ENCODE assay signal across 18 cellular contexts in the genomic region with DNA sequence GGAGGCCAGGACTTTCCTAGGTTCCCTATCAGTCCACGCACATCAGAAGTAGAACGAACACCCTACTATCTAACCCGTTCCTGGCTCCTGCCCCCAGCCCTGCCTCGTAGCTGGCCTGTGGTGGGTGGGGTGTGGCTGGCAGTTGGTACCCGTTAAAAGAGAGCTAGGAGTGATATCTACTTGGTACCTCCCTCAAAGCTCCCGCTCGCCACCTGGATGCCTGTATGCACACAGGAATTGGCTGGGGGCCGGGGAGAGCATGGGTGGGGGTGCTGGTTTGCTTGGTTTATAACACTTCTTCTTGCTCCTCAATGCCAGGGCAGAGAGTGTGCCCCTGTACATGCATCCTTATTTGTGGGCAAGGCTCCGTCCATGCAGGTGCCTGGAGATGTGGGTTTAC. TPM values are rescaled to one million over a fixed set of nuclear protein-coding genes. Genes with fewer than 3 reads are reported as not detected.
DNase-seq lines count a peak whose midpoint lies in the region; ATAC-seq and TF ChIP-seq lines count a peak whose summit lies in the region.
"Had no signal": no experiment of that assay in that cellular context is flagged by ENCODE, and none has a peak within 500 bp of the region (broad histone marks: within the 10 kb centered on the region; RNA-seq: fewer than 3 reads in every experiment).

No MANE protein-coding gene starts in this region.

- no peak for ATAC-seq in activated T-helper 17 cell treated with anti-CD3 and anti-CD28 coated beads, Interleukin-2, amount 50 U/mL, for 72 hours (replicated peaks)
- no peak for ATAC-seq in stimulated activated naive B cell treated with anti-CD40 and anti-IgM and Interleukin-4, amounts not matched to agents 10 μg/mL and 1 μg/mL and 100 μg/mL, for 72 hours (replicated peaks)

- H3K9me3 ChIP-seq in HUES6 (ENCODE audit: control insufficient read depth, insufficient read depth, low read depth, low read length) (no peaks in the 10 kb centered on the region), iPS-20b (ENCODE audit: insufficient read depth, low read depth, low read length) (no peaks in the 10 kb centered on the region)
- H3K9me3 ChIP-seq: tibial artery had no signal

- peaks cover 5% of the 10 kb centered on the region for H3K4me1 Mint-ChIP-seq in activated T-helper 17 cell treated with anti-CD3 and anti-CD28 coated beads, Interleukin-2, amount 50 U/mL, for 72 hours
- H3K4me1 Mint-ChIP-seq in progenitor cell of endocrine pancreas (ENCODE audit: low read depth) = peaks cover 36% of the 10 kb centered on the region
- H3K4me1 Mint-ChIP-seq in immature natural killer cell = peaks cover 12 to 13% of the 10 kb centered on the region in 2 donors
- H3K4me1 Mint-ChIP-seq in activated CD4-positive, alpha-beta memory T cell treated with anti-CD3 and anti-CD28 coated beads for 36 hours (ENCODE audit: low read depth) = peaks cover 9% of the 10 kb centered on the region
- peaks cover 12 to 18% of the 10 kb centered on the region in 2 donors for H3K4me1 Mint-ChIP-seq in stimulated activated naive B cell treated with anti-CD40 and anti-IgM and Interleukin-4, amounts not matched to agents 10 μg/mL and 1 μg/mL and 100 μg/mL, for 72 hours
- H3K4me1 Mint-ChIP-seq: activated CD4-positive, alpha-beta T cell treated with anti-CD3 and anti-CD28 coated beads, Interleukin-2, amount 10 ng/mL, durations not matched to agents 7 days and 5 days had no signal

- CTCF ChIA-PET in activated CD4-positive, alpha-beta memory T cell treated with anti-CD3 and anti-CD28 coated beads for 36 hours (lab: Charles Lee) = interaction anchor here (2.7 kb wide), 1 partner anchor 14 kb away, joined by 8 read pairs; a partner anchor contains a TSS

- no peaks in the 10 kb centered on the region for H3K36me3 Mint-ChIP-seq in activated T-helper 17 cell treated with anti-CD3 and anti-CD28 coated beads, Interleukin-2, amount 50 U/mL, for 72 hours (ENCODE audit: low read depth)
- H3K36me3 Mint-ChIP-seq in progenitor cell of endocrine pancreas (ENCODE audit: insufficient read depth) (no peaks in the 10 kb centered on the region), immature natural killer cell (no peaks in the 10 kb centered on the region)
- no peaks in the 10 kb centered on the region for H3K36me3 Mint-ChIP-seq in activated CD4-positive, alpha-beta memory T cell treated with anti-CD3 and anti-CD28 coated beads for 36 hours
- no peaks in the 10 kb centered on the region for H3K36me3 Mint-ChIP-seq in stimulated activated naive B cell treated with anti-CD40 and anti-IgM and Interleukin-4, amounts not matched to agents 10 μg/mL and 1 μg/mL and 100 μg/mL, for 72 hours

- peaks cover 15% of the 10 kb centered on the region for H3K4me1 ChIP-seq in HUES6 (ENCODE audit: control insufficient read depth, insufficient read depth, low read length)
- no peaks in the 10 kb centered on the region; the same call in 1 of the 2 replicates for H3K4me1 ChIP-seq in iPS-20b (ENCODE audit: insufficient read depth, low read length)
- H3K4me1 ChIP-seq: foreskin keratinocyte had no signal

- peaks cover 47% of the 10 kb centered on the region for H3K27me3 Mint-ChIP-seq in activated T-helper 17 cell treated with anti-CD3 and anti-CD28 coated beads, Interleukin-2, amount 50 U/mL, for 72 hours
- peaks cover 51% of the 10 kb centered on the region for H3K27me3 Mint-ChIP-seq in progenitor cell of endocrine pancreas
- peaks cover 16 to 29% (median 20%) of the 10 kb centered on the region in 3 donors for H3K27me3 Mint-ChIP-seq in immature natural killer cell (ENCODE audit: low read depth in 3 of 3)
- H3K27me3 Mint-ChIP-seq in activated CD4-positive, alpha-beta memory T cell treated with anti-CD3 and anti-CD28 coated beads for 36 hours = peaks cover 46% of the 10 kb centered on the region
- peaks cover 59 to 85% of the 10 kb centered on the region in 2 donors for H3K27me3 Mint-ChIP-seq in stimulated activated naive B cell treated with anti-CD40 and anti-IgM and Interleukin-4, amounts not matched to agents 10 μg/mL and 1 μg/mL and 100 μg/mL, for 72 hours

- H3K4me3 ChIP-seq in HUES6 (ENCODE audit: low read depth, low read length) (peak overlapping the region; percentile 58), iPS-20b (ENCODE audit: low read length) (peak overlapping the region; percentile 81)

- no peak for TF ChIP-seq CTCF in progenitor cell of endocrine pancreas (IDR thresholded peaks at IDR 0.05; ENCODE audit: unreplicated experiment)

- no peaks in the 10 kb centered on the region for H3K9me3 Mint-ChIP-seq in activated T-helper 17 cell treated with anti-CD3 and anti-CD28 coated beads, Interleukin-2, amount 50 U/mL, for 72 hours
- H3K9me3 Mint-ChIP-seq in progenitor cell of endocrine pancreas (ENCODE audit: low read depth) (no peaks in the 10 kb centered on the region), immature natural killer cell (no peaks in the 10 kb centered on the region)
- H3K9me3 Mint-ChIP-seq in activated CD4-positive, alpha-beta memory T cell treated with anti-CD3 and anti-CD28 coated beads for 36 hours = no peaks in the 10 kb centered on the region
- no peaks in the 10 kb centered on the region for H3K9me3 Mint-ChIP-seq in stimulated activated naive B cell treated with anti-CD40 and anti-IgM and Interleukin-4, amounts not matched to agents 10 μg/mL and 1 μg/mL and 100 μg/mL, for 72 hours
- H3K9me3 Mint-ChIP-seq: activated CD4-positive, alpha-beta T cell treated with anti-CD3 and anti-CD28 coated beads, Interleukin-2, amount 10 ng/mL, durations not matched to agents 7 days and 5 days; activated naive CD8-positive, alpha-beta T cell treated with anti-CD3 and anti-CD28 coated beads, Interleukin-2, amount 50 U/mL, for 24 hours had no signal

- no peak for DNase-seq in progenitor cell of endocrine pancreas (ENCODE audit: low spot score, unreplicated experiment)
- DNase-seq in immature natural killer cell = no peak
- no peak for DNase-seq in activated CD4-positive, alpha-beta memory T cell treated with anti-CD3 and anti-CD28 coated beads for 36 hours
- no peak for DNase-seq in stimulated activated naive B cell treated with anti-CD40 and anti-IgM and Interleukin-4, amounts not matched to agents 10 μg/mL and 1 μg/mL and 100 μg/mL, for 72 hours
- no peak for DNase-seq in C1 segment of cervical spinal cord (lab: John Stamatoyannopoulos, UW)
- DNase-seq: activated CD4-positive, alpha-beta T cell treated with anti-CD3 and anti-CD28 coated beads, Interleukin-2, amount 10 ng/mL, durations not matched to agents 7 days and 5 days; AML-193; cerebellar nuclear complex; foreskin keratinocyte; NCI-H1694 treated with DMSO at 0.1 percent for 48 hours; NCI-H446 treated with DMSO at 0.1 percent for 48 hours; T1000; tibial artery had no signal

- H3K9ac ChIP-seq in HUES6 (ENCODE audit: low read length) (peak overlapping the region; percentile 53), iPS-20b (ENCODE audit: low read depth, low read length) (peak overlapping the region; percentile 68; the same call in 1 of the 2 replicates)
- H3K9ac ChIP-seq: GM23248 had no signal

- H3K4me3 Mint-ChIP-seq in activated T-helper 17 cell treated with anti-CD3 and anti-CD28 coated beads, Interleukin-2, amount 50 U/mL, for 72 hours = peak overlapping the region; percentile 43
- H3K4me3 Mint-ChIP-seq in progenitor cell of endocrine pancreas (ENCODE audit: low read depth) = peak overlapping the region; percentile 65
- peak overlapping the region in 1 of 5 donors; percentile 71 for H3K4me3 Mint-ChIP-seq in immature natural killer cell
- no peak overlapping the region for H3K4me3 Mint-ChIP-seq in activated CD4-positive, alpha-beta memory T cell treated with anti-CD3 and anti-CD28 coated beads for 36 hours
- H3K4me3 Mint-ChIP-seq in stimulated activated naive B cell treated with anti-CD40 and anti-IgM and Interleukin-4, amounts not matched to agents 10 μg/mL and 1 μg/mL and 100 μg/mL, for 72 hours = no peak overlapping the region
- H3K4me3 Mint-ChIP-seq: activated CD4-positive, alpha-beta T cell treated with anti-CD3 and anti-CD28 coated beads, Interleukin-2, amount 10 ng/mL, durations not matched to agents 7 days and 5 days had no signal

- H3K27ac Mint-ChIP-seq in activated T-helper 17 cell treated with anti-CD3 and anti-CD28 coated beads, Interleukin-2, amount 50 U/mL, for 72 hours = no peak overlapping the region
- no peak overlapping the region for H3K27ac Mint-ChIP-seq in progenitor cell of endocrine pancreas
- H3K27ac Mint-ChIP-seq in immature natural killer cell = no peak overlapping the region
- no peak overlapping the region for H3K27ac Mint-ChIP-seq in activated CD4-positive, alpha-beta memory T cell treated with anti-CD3 and anti-CD28 coated beads for 36 hours
- H3K27ac Mint-ChIP-seq in stimulated activated naive B cell treated with anti-CD40 and anti-IgM and Interleukin-4, amounts not matched to agents 10 μg/mL and 1 μg/mL and 100 μg/mL, for 72 hours = no peak overlapping the region
- H3K27ac Mint-ChIP-seq: activated CD4-positive, alpha-beta T cell treated with anti-CD3 and anti-CD28 coated beads, Interleukin-2, amount 10 ng/mL, durations not matched to agents 7 days and 5 days; activated naive CD8-positive, alpha-beta T cell treated with anti-CD3 and anti-CD28 coated beads, Interleukin-2, amount 50 U/mL, for 24 hours had no signal

- H3K27me3 ChIP-seq in HUES6 (ENCODE audit: control insufficient read depth, insufficient read depth, low read length) (peaks cover 33% of the 10 kb centered on the region), iPS-20b (ENCODE audit: insufficient read depth, low read length) (peaks cover 65% of the 10 kb centered on the region)

- H3K27ac ChIP-seq in HUES6 (ENCODE audit: low read depth, low read length) = no peak overlapping the region
- H3K27ac ChIP-seq in iPS-20b (ENCODE audit: low read length) = no peak overlapping the region
- H3K27ac ChIP-seq: foreskin keratinocyte, GM23248, tibial artery had no signal

- H3K36me3 ChIP-seq in HUES6 (ENCODE audit: control insufficient read depth, insufficient read depth, low read length) = no peaks in the 10 kb centered on the region
- no peaks in the 10 kb centered on the region for H3K36me3 ChIP-seq in iPS-20b (ENCODE audit: insufficient read depth, low read depth, low read length)
- H3K36me3 ChIP-seq: tibial artery had no signal

- POLR2A ChIA-PET in activated CD4-positive, alpha-beta memory T cell treated with anti-CD3 and anti-CD28 coated beads for 36 hours (lab: Charles Lee) = no interaction called here

- intact Hi-C loops in activated CD4-positive, alpha-beta memory T cell treated with anti-CD3 and anti-CD28 coated beads for 36 hours (cut with micrococcal nuclease) = no loop called here

RNA-seq across cellular contexts. Expression of a gene that starts 14.0 kb away (rescaled TPM):
- total RNA-seq in activated T-helper 17 cell treated with anti-CD3 and anti-CD28 coated beads, Interleukin-2, amount 50 U/mL, for 72 hours = 1 to 10 TPM in 1 of 2 donors, under 1 TPM in 1; 0.78 to 2.3 TPM
- 42.1 and 44.8 TPM in 2 replicates for total RNA-seq in progenitor cell of endocrine pancreas
- polyA plus RNA-seq in immature natural killer cell = under 1 TPM in 2 of 3 donors, not detected in 1; 0.41 to 0.52 TPM
- 1 to 10 TPM; 2.0 to 2.4 TPM for total RNA-seq in activated CD4-positive, alpha-beta memory T cell treated with anti-CD3 and anti-CD28 coated beads for 36 hours

Comparison
In these comparisons a context has a peak if more than half of its experiments do, and no peak if none do; other contexts are left out.
1. H3K4me3 Mint-ChIP-seq: peak in activated T-helper 17 cell treated with anti-CD3 and anti-CD28 coated beads, Interleukin-2, amount 50 U/mL, for 72 hours (single experiment) and progenitor cell of endocrine pancreas (single experiment); none in activated CD4-positive, alpha-beta memory T cell treated with anti-CD3 and anti-CD28 coated beads for 36 hours (single experiment) and stimulated activated naive B cell treated with anti-CD40 and anti-IgM and Interleukin-4, amounts not matched to agents 10 μg/mL and 1 μg/mL and 100 μg/mL, for 72 hours (0 of 2).
2. RNA of a gene that starts 14.0 kb away (total RNA-seq): 42.1 to 44.8 TPM in progenitor cell of endocrine pancreas; 2.0 to 2.4 TPM in activated CD4-positive, alpha-beta memory T cell treated with anti-CD3 and anti-CD28 coated beads for 36 hours and 0.78 to 2.3 TPM in activated T-helper 17 cell treated with anti-CD3 and anti-CD28 coated beads, Interleukin-2, amount 50 U/mL, for 72 hours; every median in the first group is over 10 times any median in the second.